In genomic region chr1:218670875-218671274, GRCh38 we compare ENCODE assay signal across 1 cellular context.
TF ChIP-seq lines count a peak whose summit lies in the region.

No MANE protein-coding gene starts in this region.

TF ChIP-seq in K562, 482 proteins besides CTCF, POLR2A, EP300 and RAD21 (continued from another document):
- TF ChIP-seq UBTF (IDR thresholded peaks at IDR 0.05; ENCODE audit: borderline replicate concordance in 1 of 2, low read depth in 2 of 2, low read length in 2 of 2): no peak
- TF ChIP-seq SETDB1 (IDR thresholded peaks at IDR 0.05; ENCODE audit: low read length): no peak
- TF ChIP-seq MITF (IDR thresholded peaks at IDR 0.05): no peak
- TF ChIP-seq ZNF146 (CRISPR knock-in tag; IDR thresholded peaks at IDR 0.05; ENCODE audit: unreplicated experiment): peak; percentile 41
- no peak for TF ChIP-seq SREBF1 (IDR thresholded peaks at IDR 0.05; ENCODE audit: borderline replicate concordance, low read depth, low read length)
- TF ChIP-seq HMG20B (CRISPR knock-in tag; IDR thresholded peaks at IDR 0.05): no peak
- TF ChIP-seq FIP1L1 (IDR thresholded peaks at IDR 0.05; ENCODE audit: low read depth, low read length, poor library complexity, severe bottlenecking): no peak
